ENCODE assay signal across 11 cellular contexts in genomic region chr5:37153661-37154060, GRCh38.
"Had no signal": no experiment of that assay in that cellular context is flagged by ENCODE, and none has a peak within 500 bp of the region (broad histone marks: within the 10 kb centered on the region; RNA-seq: fewer than 3 reads in every experiment).

No MANE protein-coding gene starts in this region.

- DNase-seq: GM23248, GOT3, H7, H9, HCEC 1CT, HFFc6 had no signal

- ATAC-seq: GM23338, HCT116 had no signal

- H3K4me2 ChIP-seq: GM23338 had no signal

- H3K27ac Mint-ChIP-seq: GM23338, H9, HFFc6 had no signal

- H3K4me1 ChIP-seq: HAP-1 had no signal

- H2AFZ ChIP-seq: GM23248, GM23338 had no signal

- H3K4me1 Mint-ChIP-seq: GM23338, H9 had no signal

- FAIRE-seq: H1, H54 had no signal

- H3K9me3 ChIP-seq: HAP-1 had no signal

- H3K4me3 ChIP-seq: GM23248, GM23338, HAP-1 had no signal

- H3K4me3 Mint-ChIP-seq: GM23338, H9, HFFc6 had no signal

- H3K9ac ChIP-seq: GM23248 had no signal

- H3K9me3 Mint-ChIP-seq: GM23338, H9, HFFc6 had no signal

- H3K27ac ChIP-seq: GM23248 had no signal
